ENCODE assay signal across 1 cellular context in genomic region chr1:1162597-1163537, GRCh38.
TF ChIP-seq lines count a peak whose summit lies in the region.

No MANE protein-coding gene starts in this region.

TF ChIP-seq in GM23338, 12 proteins besides CTCF, POLR2A, EP300 and RAD21 (continued from another document):
- TF ChIP-seq, protein P1, sequence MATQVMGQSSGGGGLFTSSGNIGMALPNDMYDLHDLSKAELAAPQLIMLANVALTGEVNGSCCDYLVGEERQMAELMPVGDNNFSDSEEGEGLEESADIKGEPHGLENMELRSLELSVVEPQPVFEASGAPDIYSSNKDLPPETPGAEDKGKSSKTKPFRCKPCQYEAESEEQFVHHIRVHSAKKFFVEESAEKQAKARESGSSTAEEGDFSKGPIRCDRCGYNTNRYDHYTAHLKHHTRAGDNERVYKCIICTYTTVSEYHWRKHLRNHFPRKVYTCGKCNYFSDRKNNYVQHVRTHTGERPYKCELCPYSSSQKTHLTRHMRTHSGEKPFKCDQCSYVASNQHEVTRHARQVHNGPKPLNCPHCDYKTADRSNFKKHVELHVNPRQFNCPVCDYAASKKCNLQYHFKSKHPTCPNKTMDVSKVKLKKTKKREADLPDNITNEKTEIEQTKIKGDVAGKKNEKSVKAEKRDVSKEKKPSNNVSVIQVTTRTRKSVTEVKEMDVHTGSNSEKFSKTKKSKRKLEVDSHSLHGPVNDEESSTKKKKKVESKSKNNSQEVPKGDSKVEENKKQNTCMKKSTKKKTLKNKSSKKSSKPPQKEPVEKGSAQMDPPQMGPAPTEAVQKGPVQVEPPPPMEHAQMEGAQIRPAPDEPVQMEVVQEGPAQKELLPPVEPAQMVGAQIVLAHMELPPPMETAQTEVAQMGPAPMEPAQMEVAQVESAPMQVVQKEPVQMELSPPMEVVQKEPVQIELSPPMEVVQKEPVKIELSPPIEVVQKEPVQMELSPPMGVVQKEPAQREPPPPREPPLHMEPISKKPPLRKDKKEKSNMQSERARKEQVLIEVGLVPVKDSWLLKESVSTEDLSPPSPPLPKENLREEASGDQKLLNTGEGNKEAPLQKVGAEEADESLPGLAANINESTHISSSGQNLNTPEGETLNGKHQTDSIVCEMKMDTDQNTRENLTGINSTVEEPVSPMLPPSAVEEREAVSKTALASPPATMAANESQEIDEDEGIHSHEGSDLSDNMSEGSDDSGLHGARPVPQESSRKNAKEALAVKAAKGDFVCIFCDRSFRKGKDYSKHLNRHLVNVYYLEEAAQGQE (IDR thresholded peaks at IDR 0.05; ENCODE audit: unreplicated experiment) = no peak
- TF ChIP-seq CREB1 (CRISPR knock-in tag; IDR thresholded peaks at IDR 0.05; ENCODE audit: low read depth) = peak; percentile 65
